In genomic region chr4:81504685-81505598, GRCh38 we compare ENCODE assay signal across 8 cellular contexts. TPM values are rescaled to one million over a fixed set of nuclear protein-coding genes. Genes with fewer than 3 reads are reported as not detected.
DNase-seq lines count a peak whose midpoint lies in the region; ATAC-seq, FAIRE-seq and TF ChIP-seq lines count a peak whose summit lies in the region.

No MANE protein-coding gene starts in this region.

- H4K5ac ChIP-seq in mesendoderm (ENCODE audit: low read length): no peak overlapping the region

- no peaks in the 10 kb centered on the region for H3K79me2 ChIP-seq in mesendoderm (ENCODE audit: control insufficient read depth, insufficient read depth, low read length)

- H3K4me1 ChIP-seq in mesendoderm (ENCODE audit: control insufficient read depth, low read depth, low read length): peaks cover 4% of the 10 kb centered on the region

- intact Hi-C loops in head of caudate nucleus (cut with DNase I): no loop called here

- peak; percentile 54 for ATAC-seq in GM19397 (IDR thresholded peaks at IDR 0.05; ENCODE audit: unreplicated experiment)
- no peak for ATAC-seq in HG02571 (IDR thresholded peaks at IDR 0.05; ENCODE audit: unreplicated experiment)

- H3K9ac ChIP-seq in mesendoderm (ENCODE audit: low read length): no peak overlapping the region

- no peak overlapping the region for H2BK5ac ChIP-seq in mesendoderm (ENCODE audit: low read length)

- FAIRE-seq in HTR-8/SVneo (lab: Jason Lieb, UNC): no peak

- no peaks in the 10 kb centered on the region for H3K79me1 ChIP-seq in mesendoderm (ENCODE audit: low read length)

- H3K4me3 ChIP-seq in mesendoderm (ENCODE audit: low read length): no peak overlapping the region

- TF ChIP-seq EP300 in Ishikawa (IDR thresholded peaks at IDR 0.05; ENCODE audit: borderline replicate concordance): no peak

- H2BK15ac ChIP-seq in mesendoderm (replicated peaks; ENCODE audit: low read depth): no peak overlapping the region

- H3K4me2 ChIP-seq in mesendoderm (ENCODE audit: low read length): no peak overlapping the region

- H4K8ac ChIP-seq in mesendoderm (ENCODE audit: low read depth, low read length): no peak overlapping the region

- H3K18ac ChIP-seq in mesendoderm (ENCODE audit: low read length): no peak overlapping the region

- no peak overlapping the region for H3K27ac ChIP-seq in mesendoderm (ENCODE audit: low read depth, low read length)

- no peak overlapping the region for H3K56ac ChIP-seq in mesendoderm (ENCODE audit: low read length)

- H3K4ac ChIP-seq in mesendoderm (ENCODE audit: low read depth, low read length): no peak overlapping the region

- DNase-seq in activated CD8-positive, alpha-beta memory T cell treated with anti-CD3 and anti-CD28 coated beads, Interleukin-2, amount 50 U/mL, for 24 hours (ENCODE audit: extremely low read depth): peak; percentile 41
- DNase-seq in head of caudate nucleus (peak; percentile 37 to 86 (median 69)), HTR-8/SVneo (ENCODE audit: insufficient read length, low spot score) (no peak), mesendoderm (no peak)
- DNase-seq in stimulated activated CD4-positive, alpha-beta T cell treated with anti-CD3 and anti-CD28 coated beads, Interleukin-2, amount 100 ng/mL, for 4 hours (ENCODE audit: low read depth): peak; percentile 58

- H3K27me3 ChIP-seq in mesendoderm (ENCODE audit: insufficient read depth, low read length, poor library complexity): no peaks in the 10 kb centered on the region

- H2AK5ac ChIP-seq in mesendoderm (ENCODE audit: low read length): no peak overlapping the region

- no CpG with 5 or more reads among the region's 10 CpGs for WGBS in mesendoderm (ENCODE audit: extremely low coverage, insufficient coverage, low lambda C conversion rate)

- no peak overlapping the region for H3K23ac ChIP-seq in mesendoderm (ENCODE audit: low read length)

- TF ChIP-seq RAD21 in Ishikawa (IDR thresholded peaks at IDR 0.05; ENCODE audit: low read depth): no peak

- H3K36me3 ChIP-seq in mesendoderm (ENCODE audit: control insufficient read depth, insufficient read depth, low read length): no peaks in the 10 kb centered on the region

- H2BK120ac ChIP-seq in mesendoderm (ENCODE audit: low read depth, low read length): no peak overlapping the region

TF ChIP-seq in Ishikawa, 13 proteins besides CTCF, POLR2A, EP300 and RAD21:
- no peak for TF ChIP-seq CEBPB (IDR thresholded peaks at IDR 0.05)
- TF ChIP-seq USF1 (IDR thresholded peaks at IDR 0.05): peak; percentile 26; the same call in 1 of the 2 replicates
TF ChIP-seq in Ishikawa: peak in this region for 1.

RNA-seq across cellular contexts. Expression of gene RASGEF1B, which starts 33.2 kb away (rescaled TPM):
- polyA plus RNA-seq in mesendoderm (2013, experiment 1 of 2): 20.7 TPM
- polyA plus RNA-seq in mesendoderm (2013, experiment 2 of 2): 20.8 TPM

Comparison
In these comparisons a context has a peak if more than half of its experiments do, and no peak if none do; other contexts are left out.
1. DNase-seq: peak in activated CD8-positive, alpha-beta memory T cell treated with anti-CD3 and anti-CD28 coated beads, Interleukin-2, amount 50 U/mL, for 24 hours (single experiment), head of caudate nucleus (42 of 42) and stimulated activated CD4-positive, alpha-beta T cell treated with anti-CD3 and anti-CD28 coated beads, Interleukin-2, amount 100 ng/mL, for 4 hours (single experiment); none in HTR-8/SVneo (single experiment) and mesendoderm (single experiment).